ENCODE assay signal across 19 cellular contexts in genomic region chr12:32494676-32495075, GRCh38.
A peak's percentile ranks its signal among the peaks of the same experiment; 100 is the strongest.
DNase-seq lines count a peak whose midpoint lies in the region; ATAC-seq and TF ChIP-seq lines count a peak whose summit lies in the region.
"Had no signal": no experiment of that assay in that cellular context is flagged by ENCODE, and none has a peak within 500 bp of the region (broad histone marks: within the 10 kb centered on the region; RNA-seq: fewer than 3 reads in every experiment).

No MANE protein-coding gene starts in this region.

- TF ChIP-seq CTCF in H9 (conservative IDR thresholded peaks at IDR 0.05) (no peak), neural progenitor cell (IDR thresholded peaks at IDR 0.05) (no peak), chondrocyte (IDR thresholded peaks at IDR 0.05) (no peak)

- no peaks in the 10 kb centered on the region for H3K36me3 Mint-ChIP-seq in activated CD4-positive, alpha-beta T cell treated with anti-CD3 and anti-CD28 coated beads for 36 hours (ENCODE audit: low read depth)
- H3K36me3 Mint-ChIP-seq in H9 (ENCODE audit: insufficient read depth in 1 of 3, low read depth in 3 of 3), result peaks cover 0 to 2% (median 0%) of the 10 kb centered on the region in 3 experiments; a peak in 2 of 7 replicates
- H3K36me3 Mint-ChIP-seq in neural progenitor cell, result no peaks in the 10 kb centered on the region
- no peaks in the 10 kb centered on the region for H3K36me3 Mint-ChIP-seq in chondrocyte (ENCODE audit: low read depth)

- H3K56ac ChIP-seq in H9 (ENCODE audit: insufficient read length, low read depth, low read length), result no peak overlapping the region

- H2AFZ ChIP-seq in H9 (ENCODE audit: low read length) (no peak overlapping the region), neural progenitor cell (replicated peaks) (no peak overlapping the region)

- H4K5ac ChIP-seq in H9 (ENCODE audit: insufficient read length, low read depth, low read length), result no peak overlapping the region

- H3K9me3 ChIP-seq in H9 (ENCODE audit: control insufficient read depth, low read depth, low read length), result no peaks in the 10 kb centered on the region
- no peaks in the 10 kb centered on the region for H3K9me3 ChIP-seq in neural progenitor cell (ENCODE audit: low read depth)
- H3K9me3 ChIP-seq: MG63, sigmoid colon, tibial nerve had no signal

- peak; percentile 57 for DNase-seq in activated CD4-positive, alpha-beta T cell treated with anti-CD3 and anti-CD28 coated beads for 36 hours
- no peak for DNase-seq in activated CD4-positive, alpha-beta T cell treated with anti-CD3 and anti-CD28 coated beads, Interleukin-2, amount 50 U/mL, for 1 hour
- DNase-seq in H9, result no peak
- peak; percentile 17 for DNase-seq in activated gamma-delta T cell treated with anti-CD3 and anti-CD28 coated beads, Interleukin-2, amount 50 U/mL, for 16 hours (ENCODE audit: low read depth)
- DNase-seq in neural progenitor cell (ENCODE audit: low spot score), result no peak
- DNase-seq in NCI-H510A (lab: John Stamatoyannopoulos, UW), result no peak
- DNase-seq in NOMO-1 (lab: John Stamatoyannopoulos, UW; ENCODE audit: unreplicated experiment in 2 of 2), result no peak
- DNase-seq in chondrocyte (ENCODE audit: low spot score), result no peak
- DNase-seq: activated CD4-positive, alpha-beta T cell treated with anti-CD3 and anti-CD28 coated beads for 1 hour; EL; H7; kidney; MG63; NCI-H2081 treated with DMSO at 0.1 percent for 48 hours; SHP77; sigmoid colon; stimulated activated CD4-positive, alpha-beta T cell treated with anti-CD3 and anti-CD28 coated beads, Interleukin-4, amount 100 ng/mL, for 1 hour had no signal

- no peaks in the 10 kb centered on the region for H3K27me3 ChIP-seq in H9 (ENCODE audit: insufficient read depth, low read length)
- H3K27me3 ChIP-seq in neural progenitor cell, result no peaks in the 10 kb centered on the region
- H3K27me3 ChIP-seq: MG63, sigmoid colon, tibial nerve had no signal

- H3K4me2 ChIP-seq in H9 (ENCODE audit: insufficient read depth, insufficient read length, low read length) (no peak overlapping the region), neural progenitor cell (peak overlapping the region; percentile 1)

- H3K27ac ChIP-seq in H9 (ENCODE audit: insufficient read length, low read depth, low read length) (no peak overlapping the region), neural progenitor cell (peak overlapping the region; percentile 38)
- H3K27ac ChIP-seq: sigmoid colon, tibial nerve had no signal

- no peak overlapping the region for H3K23ac ChIP-seq in H9 (ENCODE audit: insufficient read length, low read depth, low read length)

- H2BK15ac ChIP-seq in H9 (ENCODE audit: low read depth, low read length), result no peak overlapping the region

- no peak overlapping the region for H3K4me3 ChIP-seq in neural progenitor cell
- H3K4me3 ChIP-seq: MG63, sigmoid colon, tibial nerve had no signal

- no peak overlapping the region for H3K18ac ChIP-seq in H9 (ENCODE audit: insufficient read length, low read depth, low read length)

- no peak overlapping the region for H2BK12ac ChIP-seq in H9 (ENCODE audit: insufficient read length, low read depth, low read length)

- POLR2A ChIA-PET in activated CD4-positive, alpha-beta T cell treated with anti-CD3 and anti-CD28 coated beads for 36 hours (lab: Charles Lee), result interaction anchor here (0.6 kb wide), 1 partner anchor 163 kb away, joined by 4 read pairs; no protein-coding TSS in a partner anchor

- H3T11ph ChIP-seq in H9 (ENCODE audit: low read length), result no peak overlapping the region

- H3K4me3 Mint-ChIP-seq in activated CD4-positive, alpha-beta T cell treated with anti-CD3 and anti-CD28 coated beads for 36 hours, result no peak overlapping the region
- H3K4me3 Mint-ChIP-seq in H9, result no peak overlapping the region
- H3K4me3 Mint-ChIP-seq in neural progenitor cell, result no peak overlapping the region
- no peak overlapping the region for H3K4me3 Mint-ChIP-seq in chondrocyte (ENCODE audit: unreplicated experiment)

- H3K23me2 ChIP-seq in H9 (ENCODE audit: insufficient read length, low read depth, low read length, poor library complexity, severe bottlenecking), result no peaks in the 10 kb centered on the region

- peak overlapping the region; percentile 12 for H2BK120ac ChIP-seq in H9 (ENCODE audit: low read depth, low read length, poor library complexity, severe bottlenecking)

- H3K36me3 ChIP-seq in neural progenitor cell, result no peaks in the 10 kb centered on the region
- H3K36me3 ChIP-seq: MG63, sigmoid colon, tibial nerve had no signal

- intact Hi-C loops in activated CD4-positive, alpha-beta T cell treated with anti-CD3 and anti-CD28 coated beads for 36 hours (cut with DNase I, micrococcal nuclease), result no loop called here

- peaks cover 34% of the 10 kb centered on the region for H3F3A ChIP-seq in neural progenitor cell (ENCODE audit: low read depth)

- H3K79me1 ChIP-seq in H9 (ENCODE audit: insufficient read depth, low read depth, low read length, poor library complexity, severe bottlenecking), result peaks cover 3% of the 10 kb centered on the region

- H3K4ac ChIP-seq in H9 (ENCODE audit: low read depth, low read length), result no peak overlapping the region

- H3K14ac ChIP-seq in H9 (ENCODE audit: insufficient read depth, low read length), result no peak overlapping the region; the same call in 1 of the 2 replicates

- no peak overlapping the region for H3K27ac Mint-ChIP-seq in activated CD4-positive, alpha-beta T cell treated with anti-CD3 and anti-CD28 coated beads for 36 hours
- no peak overlapping the region for H3K27ac Mint-ChIP-seq in H9
- no peak overlapping the region for H3K27ac Mint-ChIP-seq in neural progenitor cell
- H3K27ac Mint-ChIP-seq in chondrocyte (ENCODE audit: unreplicated experiment), result no peak overlapping the region
- H3K27ac Mint-ChIP-seq: activated T-helper 2 cell treated with anti-CD3 and anti-CD28 coated beads, Interferon-gamma antibody, Interleukin-2, Interleukin-4, amounts not matched to agents 10 μg/mL and 5 μg/mL and 100 μg/mL, durations not matched to agents 14 hours and 24 hours and 36 hours had no signal

- H3K4me1 Mint-ChIP-seq in activated CD4-positive, alpha-beta T cell treated with anti-CD3 and anti-CD28 coated beads for 36 hours, result no peaks in the 10 kb centered on the region
- peaks cover 20 to 21% of the 10 kb centered on the region in 2 experiments for H3K4me1 Mint-ChIP-seq in H9
- H3K4me1 Mint-ChIP-seq in neural progenitor cell, result peaks cover 22% of the 10 kb centered on the region
- H3K4me1 Mint-ChIP-seq in chondrocyte (ENCODE audit: low read depth), result no peaks in the 10 kb centered on the region

- H2BK5ac ChIP-seq in H9 (ENCODE audit: insufficient read length, low read length), result no peak overlapping the region

- H4K8ac ChIP-seq in H9 (replicated peaks; ENCODE audit: insufficient read length, low read depth, low read length), result no peak overlapping the region

- H3K79me2 ChIP-seq in H9 (ENCODE audit: insufficient read depth, low read length), result peaks cover 6% of the 10 kb centered on the region; the same call in 1 of the 2 replicates
- peaks cover 82% of the 10 kb centered on the region for H3K79me2 ChIP-seq in neural progenitor cell (ENCODE audit: low read depth)

- no peak overlapping the region for H2BK20ac ChIP-seq in H9 (ENCODE audit: low read depth, low read length, poor library complexity, severe bottlenecking)

- H3K9ac ChIP-seq in H9 (ENCODE audit: extremely low read depth, insufficient read length, low read length), result no peak overlapping the region
- H3K9ac ChIP-seq in neural progenitor cell, result no peak overlapping the region

- CTCF ChIA-PET in activated CD4-positive, alpha-beta T cell treated with anti-CD3 and anti-CD28 coated beads for 36 hours (lab: Charles Lee), result interaction anchor here (0.7 to 0.8 kb wide), 2 partner anchors 163 to 1845 kb away, joined by 3 read pairs; no protein-coding TSS in a partner anchor

- no peaks in the 10 kb centered on the region for H3K9me3 Mint-ChIP-seq in activated CD4-positive, alpha-beta T cell treated with anti-CD3 and anti-CD28 coated beads for 36 hours (ENCODE audit: low read depth)
- H3K9me3 Mint-ChIP-seq in H9 (no peaks in the 10 kb centered on the region), neural progenitor cell (no peaks in the 10 kb centered on the region), chondrocyte (ENCODE audit: low read depth) (no peaks in the 10 kb centered on the region)
- H3K9me3 Mint-ChIP-seq: activated T-helper 2 cell treated with anti-CD3 and anti-CD28 coated beads, Interferon-gamma antibody, Interleukin-2, Interleukin-4, amounts not matched to agents 10 μg/mL and 5 μg/mL and 100 μg/mL, durations not matched to agents 14 hours and 24 hours and 36 hours had no signal

- no peaks in the 10 kb centered on the region for H3K27me3 Mint-ChIP-seq in activated CD4-positive, alpha-beta T cell treated with anti-CD3 and anti-CD28 coated beads for 36 hours
- no peaks in the 10 kb centered on the region for H3K27me3 Mint-ChIP-seq in H9 (ENCODE audit: low read depth)
- H3K27me3 Mint-ChIP-seq in neural progenitor cell (ENCODE audit: insufficient read depth, low read depth), result peaks cover 6% of the 10 kb centered on the region
- no peaks in the 10 kb centered on the region for H3K27me3 Mint-ChIP-seq in chondrocyte (ENCODE audit: low read depth)

- H3K4me1 ChIP-seq in H9 (ENCODE audit: insufficient read depth, low read length), result peaks cover 6% of the 10 kb centered on the region; the same call in 1 of the 2 replicates
- H3K4me1 ChIP-seq in neural progenitor cell, result peaks cover 49% of the 10 kb centered on the region
- H3K4me1 ChIP-seq: sigmoid colon had no signal

- no peaks in the 10 kb centered on the region for H4K20me1 ChIP-seq in H9 (ENCODE audit: control insufficient read depth, insufficient read depth, insufficient read length)
- peaks cover 11% of the 10 kb centered on the region for H4K20me1 ChIP-seq in neural progenitor cell (ENCODE audit: low read depth)

- H4K91ac ChIP-seq in H9 (ENCODE audit: insufficient read length, low read depth, low read length), result no peak overlapping the region

- peak; percentile 99 for ATAC-seq in activated CD4-positive, alpha-beta T cell treated with anti-CD3 and anti-CD28 coated beads for 36 hours

- H2AK5ac ChIP-seq in H9 (ENCODE audit: insufficient read length, low read length), result no peak overlapping the region

Comparison
In these comparisons a context has a peak if more than half of its experiments do, and no peak if none do; other contexts are left out.
1. DNase-seq: peak in activated CD4-positive, alpha-beta T cell treated with anti-CD3 and anti-CD28 coated beads for 36 hours (single experiment) and activated gamma-delta T cell treated with anti-CD3 and anti-CD28 coated beads, Interleukin-2, amount 50 U/mL, for 16 hours (single experiment); none in activated CD4-positive, alpha-beta T cell treated with anti-CD3 and anti-CD28 coated beads, Interleukin-2, amount 50 U/mL, for 1 hour (single experiment), H9 (single experiment), neural progenitor cell (single experiment), NCI-H510A (single experiment), NOMO-1 (0 of 2) and chondrocyte (single experiment).